12 cellular contexts compared by ENCODE assay signal in genomic region chr21:46621457-46622182, GRCh38. TPM values are rescaled to one million over a fixed set of nuclear protein-coding genes. Genes with fewer than 3 reads are reported as not detected.
DNase-seq lines count a peak whose midpoint lies in the region; ATAC-seq, FAIRE-seq and TF ChIP-seq lines count a peak whose summit lies in the region.
"Had no signal": no experiment of that assay in that cellular context is flagged by ENCODE, and none has a peak within 500 bp of the region (broad histone marks: within the 10 kb centered on the region; RNA-seq: fewer than 3 reads in every experiment).

No MANE protein-coding gene starts in this region.

- H3K4me1 Mint-ChIP-seq in activated T-cell treated with anti-CD3 and anti-CD28 coated beads, Interleukin-2, amount 50 U/mL, for 4 hours (ENCODE audit: low read depth), result peaks cover 48% of the 10 kb centered on the region

- no peak for DNase-seq in activated T-cell treated with anti-CD3 and anti-CD28 coated beads, Interleukin-2, amount 50 U/mL, for 4 hours
- no peak for DNase-seq in activated T-cell treated with anti-CD3 and anti-CD28 coated beads for 4 hours
- no peak for DNase-seq in GM12878 (ENCODE audit: low read depth, low spot score)
- DNase-seq in testis, result peak; percentile 62
- DNase-seq in HCEC 1CT, result no peak
- DNase-seq in H54 (ENCODE audit: insufficient read length, low spot score), result no peak
- no peak for DNase-seq in G401 (ENCODE audit: low spot score)
- DNase-seq: activated CD8-positive, alpha-beta memory T cell treated with anti-CD3 and anti-CD28 coated beads for 24 hours; NCI-H1417 treated with DMSO at 0.1 percent for 48 hours had no signal

- BruUV-seq in GM12878 (replicated peaks; lab: Mats Ljungman, UMichigan), result no TSS peak

- peaks cover 5% of the 10 kb centered on the region for H3K9me3 Mint-ChIP-seq in activated T-cell treated with anti-CD3 and anti-CD28 coated beads, Interleukin-2, amount 50 U/mL, for 4 hours

- RAD21 ChIA-PET in GM12878 (lab: Charles Lee; ENCODE audit: unreplicated experiment), result interaction anchor here (1.0 kb wide), 1 partner anchor 13 kb away, joined by 6 read pairs; no protein-coding TSS in a partner anchor

- TF ChIP-seq CTCF in GM12878 (IDR thresholded peaks at IDR 0.05 in 2 of 3, conservative IDR thresholded peaks at IDR 0.05 in 1 of 3; ENCODE audit: control insufficient read depth in 2 of 3, extremely low read depth in 1 of 3, insufficient read depth in 1 of 3, low read depth in 3 of 3, low read length in 3 of 3), result no peak
- no peak for TF ChIP-seq CTCF in testis (IDR thresholded peaks at IDR 0.05)

- no peak overlapping the region for H3K4me3 Mint-ChIP-seq in activated T-cell treated with anti-CD3 and anti-CD28 coated beads, Interleukin-2, amount 50 U/mL, for 4 hours

- H3K9me3 ChIP-seq in GM12878 (replicated peaks; ENCODE audit: control insufficient read depth, insufficient read depth, low read length) (peaks cover 3% of the 10 kb centered on the region; the same call in 1 of the 3 replicates), mesodermal cell (ENCODE audit: control insufficient read depth, low read length) (peaks cover 26% of the 10 kb centered on the region), testis (no peaks in the 10 kb centered on the region)

- H3K4me3 ChIP-seq in GM12878 (no peak overlapping the region), mesodermal cell (ENCODE audit: extremely low read depth, insufficient read depth, low read length, poor library complexity, severe bottlenecking) (no peak overlapping the region), testis (no peak overlapping the region)

- no peak for TF ChIP-seq EP300 in GM12878 (IDR thresholded peaks at IDR 0.05; ENCODE audit: borderline replicate concordance in 1 of 2, control insufficient read depth in 1 of 2, low read depth in 2 of 2, low read length in 2 of 2)

- in situ Hi-C loops in GM12878 (cut with MboI) (no loop called here), G401 (cut with HindIII; ENCODE audit: low sequenced_read_pairs) (no loop called here)

- TF ChIP-seq POLR2A in GM12878 (IDR thresholded peaks at IDR 0.05; ENCODE audit: low read depth, low read length), result no peak
- no peak for TF ChIP-seq POLR2A in testis (IDR thresholded peaks at IDR 0.05)
- no peak for TF ChIP-seq POLR2A in H54 (IDR thresholded peaks at IDR 0.05; ENCODE audit: low read depth, low read length)

- H3K4me2 ChIP-seq in GM12878 (ENCODE audit: control insufficient read depth, insufficient read depth), result peak overlapping the region; percentile 24; the same call in 1 of the 2 replicates

- POLR2A ChIA-PET in GM12878 (lab: Charles Lee), result interaction anchor here (1.2 kb wide), 1 partner anchor 14 kb away, joined by 4 read pairs; the partner anchor contains the start of gene PRMT2

- 55% methylated on average over 9 of the region's 9 CpGs for WGBS in GM12878 (ENCODE audit: insufficient coverage, insufficient replicate concordance, low lambda C conversion rate, missing lambda C conversion rate)
- 85 to 90% methylated on average over 4 to 6 of the region's 9 CpGs for WGBS in mesodermal cell (ENCODE audit: insufficient coverage in 2 of 2), 2 experiments
- WGBS in testis, 2 donors, result 66 to 79% methylated on average over 9 of the region's 9 CpGs

- H3K27me3 ChIP-seq in GM12878 (replicated peaks in 1 of 2; ENCODE audit: control insufficient read depth in 2 of 2, insufficient read depth in 2 of 2, low read length in 1 of 2) (no peaks in the 10 kb centered on the region; a peak in 1 of 4 replicates), testis (no peaks in the 10 kb centered on the region)

- H3K36me3 Mint-ChIP-seq in activated T-cell treated with anti-CD3 and anti-CD28 coated beads, Interleukin-2, amount 50 U/mL, for 4 hours (ENCODE audit: insufficient read depth), result no peaks in the 10 kb centered on the region

- SMC1A ChIA-PET in GM12878 (lab: Charles Lee; ENCODE audit: uncharacterized antibody, unreplicated experiment), result no interaction called here

- H3K27ac ChIP-seq in GM12878 (ENCODE audit: control insufficient read depth, insufficient read depth) (peak overlapping the region; percentile 11), mesodermal cell (ENCODE audit: low read depth, low read length, severe bottlenecking) (peak overlapping the region; percentile 96), testis (peak overlapping the region; percentile 2 to 50)

- CTCF ChIA-PET in GM12878 (lab: Yijun Ruan, JAX), result interaction anchor here (0.7 kb wide), 1 partner anchor 118 kb away, joined by 3 read pairs; no protein-coding TSS in a partner anchor

- no peaks in the 10 kb centered on the region for H3K36me3 ChIP-seq in GM12878 (ENCODE audit: control insufficient read depth in 2 of 2, insufficient read depth in 2 of 2, low read length in 1 of 2)
- no peaks in the 10 kb centered on the region for H3K36me3 ChIP-seq in mesodermal cell (ENCODE audit: control insufficient read depth, insufficient read depth, low read length)
- H3K36me3 ChIP-seq in testis (ENCODE audit: low read depth, missing control alignments), result no peaks in the 10 kb centered on the region

- H3K4me1 ChIP-seq in GM12878 (ENCODE audit: control insufficient read depth, insufficient read depth, low read length), result peaks cover 7% of the 10 kb centered on the region
- peaks cover 19% of the 10 kb centered on the region for H3K4me1 ChIP-seq in mesodermal cell (ENCODE audit: control insufficient read depth, insufficient read depth, low read length, poor library complexity, severe bottlenecking)
- H3K4me1 ChIP-seq in testis, result peaks cover 13% of the 10 kb centered on the region

- H3K9ac ChIP-seq in GM12878 (ENCODE audit: control insufficient read depth, insufficient read depth, low read length), result no peak overlapping the region

- peak; percentile 68 to 69 for ATAC-seq in activated T-cell treated with anti-CD3 and anti-CD28 coated beads, Interleukin-2, amount 50 U/mL, for 4 hours
- no peak; the same call in 2 of the 3 replicates for ATAC-seq in GM12878

- TF ChIP-seq RAD21 in GM12878 (IDR thresholded peaks at IDR 0.05; ENCODE audit: insufficient read depth, low read depth, low read length), result no peak

- no peak overlapping the region for H2AFZ ChIP-seq in GM12878 (ENCODE audit: control insufficient read depth, low read depth, low read length)

- intact Hi-C loops in GM12878 (cut with micrococcal nuclease; ENCODE audit: unreplicated experiment) (no loop called here), testis (cut with DNase I; ENCODE audit: low total_unique reads) (no loop called here)

- H4K20me1 ChIP-seq in GM12878 (ENCODE audit: control insufficient read depth, insufficient read depth), result no peaks in the 10 kb centered on the region

- FAIRE-seq in GM12878 (lab: Jason Lieb, UNC), result no peak
- no peak for FAIRE-seq in H54 (lab: Jason Lieb, UNC)
- FAIRE-seq: keratinocyte had no signal

- H3K79me2 ChIP-seq in GM12878 (ENCODE audit: control insufficient read depth, insufficient read depth, low read length), result no peaks in the 10 kb centered on the region

- H3K27me3 Mint-ChIP-seq in activated T-cell treated with anti-CD3 and anti-CD28 coated beads, Interleukin-2, amount 50 U/mL, for 4 hours (ENCODE audit: low read depth), result no peaks in the 10 kb centered on the region

RNA-seq across cellular contexts. Expression of gene PRMT2, which starts 13.9 kb away (rescaled TPM):
- total RNA-seq in activated T-cell treated with anti-CD3 and anti-CD28 coated beads, Interleukin-2, amount 50 U/mL, for 4 hours, result 10 to 100 TPM; 24.4 to 25.3 (median 24.7) TPM
- 83.7 and 91.1 TPM in 2 replicates for total RNA-seq in GM12878 (2013; cell fraction: nucleolus; rRNA removed)
- total RNA-seq in GM12878 (2014; rRNA removed), result 27.8 and 31.7 TPM in 2 replicates
- 31.1 and 32.6 TPM in 2 replicates for total RNA-seq in GM12878 (2014; rRNA removed; fragmentation: Illumina TruSeq; extraction: Trizol)
- 34.2 and 37.2 TPM in 2 replicates for total RNA-seq in GM12878 (2021)
- 38.1 TPM for polyA plus RNA-seq in GM12878 (2011; ENCODE audit: low read depth)
- 40.6 and 44.0 TPM in 2 replicates for polyA plus RNA-seq in GM12878 (2011; rRNA removed)
- polyA plus RNA-seq in GM12878 (2011; cell fraction: cytosol; rRNA removed), result 51.5 and 58.0 TPM in 2 replicates
- polyA plus RNA-seq in GM12878 (2011; cell fraction: nucleus; rRNA removed), result 78.9 and 89.1 TPM in 2 replicates
- 45.0 and 48.0 TPM in 2 replicates for polyA plus RNA-seq in GM12878 (2012)
- polyA plus RNA-seq in GM12878 (2014; fragmentation: Illumina TruSeq; extraction: Trizol), result 23.5 and 35.2 TPM in 2 replicates
- polyA plus RNA-seq in GM12878 (2014; fragmentation: Nextera tagmentation; extraction: Ambion mirVana), result 10 to 100 TPM; 16.1 to 24.1 TPM
- polyA plus RNA-seq in GM12878 (2014; rRNA removed), result 36.4 and 40.4 TPM in 2 replicates
- polyA plus RNA-seq in GM12878 (2016; fragmentation: Nextera tagmentation; extraction: Ambion mirVana), result 10 to 100 TPM; 47.3 to 48.6 TPM
- polyA minus RNA-seq in GM12878 (2011; rRNA and poly(A)+ RNA removed), result 37.5 and 44.9 TPM in 2 replicates
- polyA minus RNA-seq in GM12878 (2011; cell fraction: cytosol; rRNA and poly(A)+ RNA removed), result 7.9 and 9.2 TPM in 2 replicates
- polyA minus RNA-seq in GM12878 (2011; cell fraction: nucleus; rRNA and poly(A)+ RNA removed), result 17.4 and 27.7 TPM in 2 replicates
- 92.7 TPM for polyA plus RNA-seq in mesodermal cell (2013, experiment 1 of 2)
- 83.4 TPM for polyA plus RNA-seq in mesodermal cell (2013, experiment 2 of 2)
- 10 to 100 TPM; 81.6 to 88.9 TPM for total RNA-seq in testis
- polyA plus RNA-seq in testis (ENCODE audit: insufficient read depth, low read depth, low replicate concordance), result 59.4 TPM
- 84.4 and 112 TPM in 2 replicates for total RNA-seq in G401 (2014; rRNA removed; shearing (Covaris generic))

RNA-seq across cellular contexts. Expression of gene S100B, which starts 16.7 kb away (rescaled TPM):
- total RNA-seq in activated T-cell treated with anti-CD3 and anti-CD28 coated beads, Interleukin-2, amount 50 U/mL, for 4 hours, result under 1 TPM in 2 of 3 donors, not detected in 1; 0.53 to 0.55 TPM
- total RNA-seq in GM12878 (2013; cell fraction: nucleolus; rRNA removed), result not detected in 2 replicates
- not detected in 2 replicates for total RNA-seq in GM12878 (2014; rRNA removed)
- 0.22 TPM in 1 of 2 replicates, not detected in the other for total RNA-seq in GM12878 (2014; rRNA removed; fragmentation: Illumina TruSeq; extraction: Trizol)
- not detected in 2 replicates for total RNA-seq in GM12878 (2021)
- polyA plus RNA-seq in GM12878 (2011; ENCODE audit: low read depth), result not detected
- not detected in 2 replicates for polyA plus RNA-seq in GM12878 (2011; rRNA removed)
- not detected in 2 replicates for polyA plus RNA-seq in GM12878 (2011; cell fraction: cytosol; rRNA removed)
- not detected in 2 replicates for polyA plus RNA-seq in GM12878 (2011; cell fraction: nucleus; rRNA removed)
- polyA plus RNA-seq in GM12878 (2012), result not detected in 2 replicates
- not detected in 2 replicates for polyA plus RNA-seq in GM12878 (2014; fragmentation: Illumina TruSeq; extraction: Trizol)
- under 1 TPM in 1 of 2 experiments, not detected in 1; 0.11 TPM for polyA plus RNA-seq in GM12878 (2014; fragmentation: Nextera tagmentation; extraction: Ambion mirVana)
- not detected in 2 replicates for polyA plus RNA-seq in GM12878 (2014; rRNA removed)
- not detected for polyA plus RNA-seq in GM12878 (2016; fragmentation: Nextera tagmentation; extraction: Ambion mirVana)
- polyA minus RNA-seq in GM12878 (2011; rRNA and poly(A)+ RNA removed), result not detected in 2 replicates
- not detected in 2 replicates for polyA minus RNA-seq in GM12878 (2011; cell fraction: cytosol; rRNA and poly(A)+ RNA removed)
- polyA minus RNA-seq in GM12878 (2011; cell fraction: nucleus; rRNA and poly(A)+ RNA removed), result not detected in 2 replicates
- 3.7 TPM for polyA plus RNA-seq in mesodermal cell (2013, experiment 1 of 2)
- polyA plus RNA-seq in mesodermal cell (2013, experiment 2 of 2), result 4.0 TPM
- 1 to 10 TPM; 2.7 to 7.4 TPM for total RNA-seq in testis
- polyA plus RNA-seq in testis (ENCODE audit: insufficient read depth, low read depth, low replicate concordance), result 7.1 TPM
- total RNA-seq in G401 (2014; rRNA removed; shearing (Covaris generic)), result not detected in 2 replicates
- polyA plus RNA-seq: AG04450, keratinocyte had no signal

Comparison
In these comparisons a context has a peak if more than half of its experiments do, and no peak if none do; other contexts are left out.
1. H3K27ac ChIP-seq: peak in every context shown above with its lines; median percentile 96 in mesodermal cell; 26 in testis; 11 in GM12878.